In the genomic region with DNA sequence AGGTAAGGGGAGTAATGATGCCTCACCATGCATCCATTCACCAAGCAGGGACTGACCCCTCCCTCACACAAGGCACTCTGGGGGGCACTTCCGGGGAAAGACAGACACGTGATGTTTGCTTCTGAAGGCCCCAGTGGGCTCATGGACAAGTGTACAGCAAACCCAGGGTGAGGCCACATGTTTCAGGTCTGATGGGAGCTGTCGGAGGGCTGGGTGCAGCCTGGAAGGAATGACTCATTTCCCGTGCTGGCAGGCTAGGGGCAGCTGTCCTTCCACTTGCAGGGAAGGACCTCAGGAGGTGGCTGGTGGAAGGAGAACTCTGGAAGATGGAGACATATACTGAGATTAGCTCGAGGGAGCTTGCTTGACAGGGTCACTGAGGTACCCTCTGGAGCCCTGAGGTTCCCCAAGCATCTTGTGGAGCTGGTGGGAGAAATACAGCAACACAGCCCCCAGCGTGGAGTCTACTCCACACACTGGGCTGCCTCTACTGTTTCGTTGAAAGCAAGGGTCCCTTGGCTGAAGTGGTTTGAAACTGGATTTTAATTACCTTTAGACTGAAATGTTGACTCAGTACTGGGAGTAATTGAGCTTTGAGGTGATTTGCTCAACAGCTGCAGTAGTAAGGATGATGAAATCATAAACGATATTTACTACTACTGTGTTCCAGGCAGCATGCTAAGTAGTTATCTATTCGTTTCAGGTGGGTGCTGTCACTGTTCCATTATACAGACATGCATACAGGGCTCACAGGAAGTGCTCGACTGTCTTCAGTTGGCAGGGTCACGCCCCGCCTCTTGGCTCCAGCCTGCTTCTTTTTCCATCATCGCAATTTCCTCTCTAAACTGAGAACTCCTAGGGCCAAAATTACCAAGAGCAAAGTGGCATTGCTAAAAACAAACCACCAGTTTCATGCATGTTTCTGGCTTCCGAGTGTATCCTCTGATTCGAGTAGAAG, we compare ENCODE assay signal across 8 cellular contexts.
DNase-seq lines count a peak whose midpoint lies in the region; ATAC-seq and TF ChIP-seq lines count a peak whose summit lies in the region.

No MANE protein-coding gene starts in this region.

- H3K4me3 ChIP-seq in CD8-positive, alpha-beta T cell (ENCODE audit: low read depth, low read length) = no peak overlapping the region

- H3K4me1 Mint-ChIP-seq in CD8-positive, alpha-beta T cell (ENCODE audit: low read depth) = peaks cover 35% of the 10 kb centered on the region
- peaks cover 25% of the 10 kb centered on the region for H3K4me1 Mint-ChIP-seq in activated T-cell treated with anti-CD3 and anti-CD28 coated beads, Interleukin-2, amount 50 U/mL, for 4 hours (ENCODE audit: low read depth)

- peak; percentile 40 for ATAC-seq in CD8-positive, alpha-beta T cell
- peak; percentile 78 for ATAC-seq in activated T-cell treated with anti-CD3 and anti-CD28 coated beads, Interleukin-2, amount 50 U/mL, for 4 hours
- no peak for ATAC-seq in SK-N-SH treated with all-trans-retinoic acid at 6 μM for 48 hours

- DNase-seq in CD8-positive, alpha-beta T cell = no peak
- DNase-seq in NCI-H1417 treated with DMSO at 0.1 percent for 48 hours (lab: John Stamatoyannopoulos, UW) (peak; percentile 46), hepatic stellate cell (ENCODE audit: low spot score) (peak; percentile 91), activated gamma-delta T cell (lab: John Stamatoyannopoulos, UW) (no peak)
- no peak for DNase-seq in activated T-cell treated with anti-CD3 and anti-CD28 coated beads, Interleukin-2, amount 50 U/mL, for 4 hours
- DNase-seq in stimulated activated CD4-positive, alpha-beta T cell treated with anti-CD3 and anti-CD28 coated beads, Interleukin-2, amount 100 ng/mL, for 48 hours = peak; percentile 23 to 39
- DNase-seq in effector CD4-positive, alpha-beta T cell = no peak

- CTCF ChIA-PET in CD8-positive, alpha-beta T cell (lab: Charles Lee) = interaction anchor here (1.0 kb wide), 1 partner anchor 228 kb away, joined by 3 read pairs; no protein-coding TSS in a partner anchor

- intact Hi-C loops in CD8-positive, alpha-beta T cell (cut with DNase I, micrococcal nuclease) = no loop called here

- no peaks in the 10 kb centered on the region for H3K27me3 ChIP-seq in CD8-positive, alpha-beta T cell (ENCODE audit: insufficient read depth, low read length)

- TF ChIP-seq CTCF in CD8-positive, alpha-beta T cell (IDR thresholded peaks at IDR 0.05) = no peak

- H3K27ac ChIP-seq in CD8-positive, alpha-beta T cell (ENCODE audit: low read depth, low read length) = no peak overlapping the region

- H3K27ac Mint-ChIP-seq in CD8-positive, alpha-beta T cell = peak overlapping the region; percentile 56

- peak overlapping the region; percentile 61 for H3K4me3 Mint-ChIP-seq in CD8-positive, alpha-beta T cell
- peak overlapping the region; percentile 47 for H3K4me3 Mint-ChIP-seq in activated T-cell treated with anti-CD3 and anti-CD28 coated beads, Interleukin-2, amount 50 U/mL, for 4 hours

- no peaks in the 10 kb centered on the region for H3K27me3 Mint-ChIP-seq in CD8-positive, alpha-beta T cell (ENCODE audit: low read depth)
- no peaks in the 10 kb centered on the region for H3K27me3 Mint-ChIP-seq in activated T-cell treated with anti-CD3 and anti-CD28 coated beads, Interleukin-2, amount 50 U/mL, for 4 hours (ENCODE audit: low read depth)

- peaks cover 6% of the 10 kb centered on the region for H3K36me3 Mint-ChIP-seq in CD8-positive, alpha-beta T cell
- no peaks in the 10 kb centered on the region for H3K36me3 Mint-ChIP-seq in activated T-cell treated with anti-CD3 and anti-CD28 coated beads, Interleukin-2, amount 50 U/mL, for 4 hours (ENCODE audit: insufficient read depth)

- no peaks in the 10 kb centered on the region for H3K9me3 Mint-ChIP-seq in CD8-positive, alpha-beta T cell
- H3K9me3 Mint-ChIP-seq in activated T-cell treated with anti-CD3 and anti-CD28 coated beads, Interleukin-2, amount 50 U/mL, for 4 hours = no peaks in the 10 kb centered on the region

- H3K36me3 ChIP-seq in CD8-positive, alpha-beta T cell (ENCODE audit: insufficient read depth, low read length) = no peaks in the 10 kb centered on the region

- H3K4me1 ChIP-seq in CD8-positive, alpha-beta T cell (ENCODE audit: insufficient read depth, low read length) = peaks cover 17% of the 10 kb centered on the region

- no peaks in the 10 kb centered on the region for H3K9me3 ChIP-seq in CD8-positive, alpha-beta T cell (ENCODE audit: low read length)

- POLR2A ChIA-PET in CD8-positive, alpha-beta T cell (lab: Charles Lee) = no interaction called here

TF ChIP-seq in SK-N-SH treated with all-trans-retinoic acid at 6 μM for 48 hours, 23 proteins besides CTCF, POLR2A, EP300 and RAD21:
- TF ChIP-seq ZC3H10 (CRISPR knock-in tag; IDR thresholded peaks at IDR 0.05) (no peak), ZNF565 (CRISPR knock-in tag; conservative IDR thresholded peaks at IDR 0.05; ENCODE audit: low read depth) (no peak), ZFP30 (CRISPR knock-in tag; IDR thresholded peaks at IDR 0.05) (no peak), OSR1 (CRISPR knock-in tag; IDR thresholded peaks at IDR 0.05) (no peak), ZNF70 (CRISPR knock-in tag; IDR thresholded peaks at IDR 0.05) (no peak), PPARA (CRISPR knock-in tag; IDR thresholded peaks at IDR 0.05; ENCODE audit: borderline replicate concordance) (no peak), ZNF8 (CRISPR knock-in tag; IDR thresholded peaks at IDR 0.05) (no peak), RARB (CRISPR knock-in tag; IDR thresholded peaks at IDR 0.05) (no peak), SNAI2 (CRISPR knock-in tag; IDR thresholded peaks at IDR 0.05) (no peak), GLIS3 (CRISPR knock-in tag; IDR thresholded peaks at IDR 0.05) (no peak)
- TF ChIP-seq, protein P1, sequence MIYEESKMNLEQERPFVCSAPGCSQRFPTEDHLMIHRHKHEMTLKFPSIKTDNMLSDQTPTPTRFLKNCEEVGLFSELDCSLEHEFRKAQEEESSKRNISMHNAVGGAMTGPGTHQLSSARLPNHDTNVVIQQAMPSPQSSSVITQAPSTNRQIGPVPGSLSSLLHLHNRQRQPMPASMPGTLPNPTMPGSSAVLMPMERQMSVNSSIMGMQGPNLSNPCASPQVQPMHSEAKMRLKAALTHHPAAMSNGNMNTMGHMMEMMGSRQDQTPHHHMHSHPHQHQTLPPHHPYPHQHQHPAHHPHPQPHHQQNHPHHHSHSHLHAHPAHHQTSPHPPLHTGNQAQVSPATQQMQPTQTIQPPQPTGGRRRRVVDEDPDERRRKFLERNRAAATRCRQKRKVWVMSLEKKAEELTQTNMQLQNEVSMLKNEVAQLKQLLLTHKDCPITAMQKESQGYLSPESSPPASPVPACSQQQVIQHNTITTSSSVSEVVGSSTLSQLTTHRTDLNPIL (CRISPR knock-in tag; IDR thresholded peaks at IDR 0.05; ENCODE audit: low read depth) = no peak
- TF ChIP-seq, protein P2, sequence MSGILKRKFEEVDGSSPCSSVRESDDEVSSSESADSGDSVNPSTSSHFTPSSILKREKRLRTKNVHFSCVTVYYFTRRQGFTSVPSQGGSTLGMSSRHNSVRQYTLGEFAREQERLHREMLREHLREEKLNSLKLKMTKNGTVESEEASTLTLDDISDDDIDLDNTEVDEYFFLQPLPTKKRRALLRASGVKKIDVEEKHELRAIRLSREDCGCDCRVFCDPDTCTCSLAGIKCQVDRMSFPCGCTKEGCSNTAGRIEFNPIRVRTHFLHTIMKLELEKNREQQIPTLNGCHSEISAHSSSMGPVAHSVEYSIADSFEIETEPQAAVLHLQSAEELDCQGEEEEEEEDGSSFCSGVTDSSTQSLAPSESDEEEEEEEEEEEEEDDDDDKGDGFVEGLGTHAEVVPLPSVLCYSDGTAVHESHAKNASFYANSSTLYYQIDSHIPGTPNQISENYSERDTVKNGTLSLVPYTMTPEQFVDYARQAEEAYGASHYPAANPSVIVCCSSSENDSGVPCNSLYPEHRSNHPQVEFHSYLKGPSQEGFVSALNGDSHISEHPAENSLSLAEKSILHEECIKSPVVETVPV (CRISPR knock-in tag; IDR thresholded peaks at IDR 0.05) = no peak

Comparison
In these comparisons a context has a peak if more than half of its experiments do, and no peak if none do; other contexts are left out.
1. DNase-seq: peak in NCI-H1417 treated with DMSO at 0.1 percent for 48 hours (single experiment), hepatic stellate cell (single experiment) and stimulated activated CD4-positive, alpha-beta T cell treated with anti-CD3 and anti-CD28 coated beads, Interleukin-2, amount 100 ng/mL, for 48 hours (2 of 2); none in CD8-positive, alpha-beta T cell (0 of 7), activated T-cell treated with anti-CD3 and anti-CD28 coated beads, Interleukin-2, amount 50 U/mL, for 4 hours (single experiment), effector CD4-positive, alpha-beta T cell (single experiment) and activated gamma-delta T cell (single experiment).